8 cellular contexts compared by ENCODE assay signal in genomic region chr11:848380-848931, GRCh38. TPM values are rescaled to one million over a fixed set of nuclear protein-coding genes. Genes with fewer than 3 reads are reported as not detected.
DNase-seq lines count a peak whose midpoint lies in the region; ATAC-seq and TF ChIP-seq lines count a peak whose summit lies in the region.

No MANE protein-coding gene starts in this region.

- H3K9me3 ChIP-seq in iPS-18c (ENCODE audit: control insufficient read depth, insufficient read depth, low read length) = no peaks in the 10 kb centered on the region

- no peaks in the 10 kb centered on the region for H3K9me3 Mint-ChIP-seq in activated naive CD8-positive, alpha-beta T cell treated with anti-CD3 and anti-CD28 coated beads, Interleukin-2, amount 50 U/mL, for 24 hours

- peaks cover 11% of the 10 kb centered on the region for H3K27me3 Mint-ChIP-seq in activated naive CD8-positive, alpha-beta T cell treated with anti-CD3 and anti-CD28 coated beads, Interleukin-2, amount 50 U/mL, for 24 hours

- peak in 1 of 3 donors; percentile 42 for TF ChIP-seq CTCF in omental fat pad (IDR thresholded peaks at IDR 0.05)

- DNase-seq in NCI-H82 (lab: John Stamatoyannopoulos, UW) = peak; percentile 65
- no peak for DNase-seq in NCI-H82 treated with DMSO at 0.1 percent for 48 hours (lab: John Stamatoyannopoulos, UW; ENCODE audit: unreplicated experiment)
- peak; percentile 31 to 61 (median 48) for DNase-seq in T-helper 1 cell
- peak; percentile 78 for DNase-seq in activated naive CD8-positive, alpha-beta T cell treated with anti-CD3 and anti-CD28 coated beads, Interleukin-2, amount 50 U/mL, for 24 hours
- peak; percentile 12 to 60 (median 37) for DNase-seq in stimulated activated CD4-positive, alpha-beta T cell treated with anti-CD3 and anti-CD28 coated beads, TNF-alpha, amount 100 ng/mL, for 1 hour (ENCODE audit: low read depth in 3 of 3, low spot score in 1 of 3)
- DNase-seq in omental fat pad (ENCODE audit: low spot score) = no peak
- DNase-seq in DMS79 (lab: John Stamatoyannopoulos, UW) = no peak

- H3K27ac Mint-ChIP-seq in activated naive CD8-positive, alpha-beta T cell treated with anti-CD3 and anti-CD28 coated beads, Interleukin-2, amount 50 U/mL, for 24 hours = no peak overlapping the region

- no peak overlapping the region for H3K4me3 Mint-ChIP-seq in activated naive CD8-positive, alpha-beta T cell treated with anti-CD3 and anti-CD28 coated beads, Interleukin-2, amount 50 U/mL, for 24 hours

- peak overlapping the region; percentile 21; the same call in 1 of the 2 replicates for H3K4me3 ChIP-seq in iPS-18c (ENCODE audit: insufficient read depth, low read depth, low read length)

- peak; percentile 52 for ATAC-seq in activated naive CD8-positive, alpha-beta T cell treated with anti-CD3 and anti-CD28 coated beads, Interleukin-2, amount 50 U/mL, for 24 hours
- ATAC-seq in omental fat pad (ENCODE audit: low FRiP score) = no peak

- H3K4me1 Mint-ChIP-seq in activated naive CD8-positive, alpha-beta T cell treated with anti-CD3 and anti-CD28 coated beads, Interleukin-2, amount 50 U/mL, for 24 hours = peaks cover 16% of the 10 kb centered on the region

- H3K36me3 Mint-ChIP-seq in activated naive CD8-positive, alpha-beta T cell treated with anti-CD3 and anti-CD28 coated beads, Interleukin-2, amount 50 U/mL, for 24 hours (ENCODE audit: low read depth) = no peaks in the 10 kb centered on the region

RNA-seq across cellular contexts. Expression of gene TSPAN4, which starts 5.8 kb away (rescaled TPM):
- 100 to 1,000 TPM; 145 to 234 (median 175) TPM for total RNA-seq in omental fat pad

RNA-seq across cellular contexts. Expression of gene POLR2L, which starts 6.1 kb away (rescaled TPM):
- total RNA-seq in omental fat pad = 100 to 1,000 TPM in 3 of 4 donors, 10 to 100 TPM in 1; 95.5 to 165 (median 110) TPM

RNA-seq across cellular contexts. Expression of gene CD151, which starts 15.7 kb away (rescaled TPM):
- total RNA-seq in omental fat pad = 100 to 1,000 TPM; 328 to 675 (median 614) TPM

RNA-seq across cellular contexts. Expression of gene CRACR2B, which starts 20.7 kb away (rescaled TPM):
- 10 to 100 TPM in 1 of 4 donors, 1 to 10 TPM in 3; 6.3 to 39.7 (median 6.9) TPM for total RNA-seq in omental fat pad

RNA-seq across cellular contexts. Expression of gene PNPLA2, which starts 29.7 kb away (rescaled TPM):
- 100 to 1,000 TPM; 256 to 543 (median 355) TPM for total RNA-seq in omental fat pad

Comparison
In these comparisons a context has a peak if more than half of its experiments do, and no peak if none do; other contexts are left out.
1. DNase-seq: peak in NCI-H82 (single experiment), T-helper 1 cell (5 of 5), activated naive CD8-positive, alpha-beta T cell treated with anti-CD3 and anti-CD28 coated beads, Interleukin-2, amount 50 U/mL, for 24 hours (single experiment) and stimulated activated CD4-positive, alpha-beta T cell treated with anti-CD3 and anti-CD28 coated beads, TNF-alpha, amount 100 ng/mL, for 1 hour (3 of 3); none in NCI-H82 treated with DMSO at 0.1 percent for 48 hours (single experiment), omental fat pad (single experiment) and DMS79 (single experiment).